Comparison of ENCODE assay signal across 1 cellular context in the genomic region with DNA sequence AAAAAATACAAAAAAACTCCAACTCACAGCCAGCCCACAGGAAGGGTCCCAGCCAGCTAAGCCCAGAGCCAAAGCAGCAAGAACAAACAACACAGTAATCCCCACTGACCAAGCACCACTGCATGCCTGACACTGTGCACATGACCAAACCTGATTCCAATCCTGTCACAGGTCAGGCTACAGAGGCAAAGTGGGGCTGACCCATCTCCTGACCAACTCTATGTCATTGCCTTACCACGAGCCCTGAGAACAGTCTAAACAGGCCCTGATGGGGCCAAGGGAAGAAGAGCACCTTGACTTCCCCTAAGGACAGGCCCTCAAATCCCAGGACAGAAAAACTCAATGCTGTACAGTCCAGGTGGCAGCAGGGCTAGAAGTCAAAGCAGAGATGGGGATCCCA.
TF ChIP-seq lines count a peak whose summit lies in the region.

No MANE protein-coding gene starts in this region.

TF ChIP-seq in GM23338, 12 proteins besides CTCF, POLR2A, EP300 and RAD21 (continued from another document):
- TF ChIP-seq, protein P1, sequence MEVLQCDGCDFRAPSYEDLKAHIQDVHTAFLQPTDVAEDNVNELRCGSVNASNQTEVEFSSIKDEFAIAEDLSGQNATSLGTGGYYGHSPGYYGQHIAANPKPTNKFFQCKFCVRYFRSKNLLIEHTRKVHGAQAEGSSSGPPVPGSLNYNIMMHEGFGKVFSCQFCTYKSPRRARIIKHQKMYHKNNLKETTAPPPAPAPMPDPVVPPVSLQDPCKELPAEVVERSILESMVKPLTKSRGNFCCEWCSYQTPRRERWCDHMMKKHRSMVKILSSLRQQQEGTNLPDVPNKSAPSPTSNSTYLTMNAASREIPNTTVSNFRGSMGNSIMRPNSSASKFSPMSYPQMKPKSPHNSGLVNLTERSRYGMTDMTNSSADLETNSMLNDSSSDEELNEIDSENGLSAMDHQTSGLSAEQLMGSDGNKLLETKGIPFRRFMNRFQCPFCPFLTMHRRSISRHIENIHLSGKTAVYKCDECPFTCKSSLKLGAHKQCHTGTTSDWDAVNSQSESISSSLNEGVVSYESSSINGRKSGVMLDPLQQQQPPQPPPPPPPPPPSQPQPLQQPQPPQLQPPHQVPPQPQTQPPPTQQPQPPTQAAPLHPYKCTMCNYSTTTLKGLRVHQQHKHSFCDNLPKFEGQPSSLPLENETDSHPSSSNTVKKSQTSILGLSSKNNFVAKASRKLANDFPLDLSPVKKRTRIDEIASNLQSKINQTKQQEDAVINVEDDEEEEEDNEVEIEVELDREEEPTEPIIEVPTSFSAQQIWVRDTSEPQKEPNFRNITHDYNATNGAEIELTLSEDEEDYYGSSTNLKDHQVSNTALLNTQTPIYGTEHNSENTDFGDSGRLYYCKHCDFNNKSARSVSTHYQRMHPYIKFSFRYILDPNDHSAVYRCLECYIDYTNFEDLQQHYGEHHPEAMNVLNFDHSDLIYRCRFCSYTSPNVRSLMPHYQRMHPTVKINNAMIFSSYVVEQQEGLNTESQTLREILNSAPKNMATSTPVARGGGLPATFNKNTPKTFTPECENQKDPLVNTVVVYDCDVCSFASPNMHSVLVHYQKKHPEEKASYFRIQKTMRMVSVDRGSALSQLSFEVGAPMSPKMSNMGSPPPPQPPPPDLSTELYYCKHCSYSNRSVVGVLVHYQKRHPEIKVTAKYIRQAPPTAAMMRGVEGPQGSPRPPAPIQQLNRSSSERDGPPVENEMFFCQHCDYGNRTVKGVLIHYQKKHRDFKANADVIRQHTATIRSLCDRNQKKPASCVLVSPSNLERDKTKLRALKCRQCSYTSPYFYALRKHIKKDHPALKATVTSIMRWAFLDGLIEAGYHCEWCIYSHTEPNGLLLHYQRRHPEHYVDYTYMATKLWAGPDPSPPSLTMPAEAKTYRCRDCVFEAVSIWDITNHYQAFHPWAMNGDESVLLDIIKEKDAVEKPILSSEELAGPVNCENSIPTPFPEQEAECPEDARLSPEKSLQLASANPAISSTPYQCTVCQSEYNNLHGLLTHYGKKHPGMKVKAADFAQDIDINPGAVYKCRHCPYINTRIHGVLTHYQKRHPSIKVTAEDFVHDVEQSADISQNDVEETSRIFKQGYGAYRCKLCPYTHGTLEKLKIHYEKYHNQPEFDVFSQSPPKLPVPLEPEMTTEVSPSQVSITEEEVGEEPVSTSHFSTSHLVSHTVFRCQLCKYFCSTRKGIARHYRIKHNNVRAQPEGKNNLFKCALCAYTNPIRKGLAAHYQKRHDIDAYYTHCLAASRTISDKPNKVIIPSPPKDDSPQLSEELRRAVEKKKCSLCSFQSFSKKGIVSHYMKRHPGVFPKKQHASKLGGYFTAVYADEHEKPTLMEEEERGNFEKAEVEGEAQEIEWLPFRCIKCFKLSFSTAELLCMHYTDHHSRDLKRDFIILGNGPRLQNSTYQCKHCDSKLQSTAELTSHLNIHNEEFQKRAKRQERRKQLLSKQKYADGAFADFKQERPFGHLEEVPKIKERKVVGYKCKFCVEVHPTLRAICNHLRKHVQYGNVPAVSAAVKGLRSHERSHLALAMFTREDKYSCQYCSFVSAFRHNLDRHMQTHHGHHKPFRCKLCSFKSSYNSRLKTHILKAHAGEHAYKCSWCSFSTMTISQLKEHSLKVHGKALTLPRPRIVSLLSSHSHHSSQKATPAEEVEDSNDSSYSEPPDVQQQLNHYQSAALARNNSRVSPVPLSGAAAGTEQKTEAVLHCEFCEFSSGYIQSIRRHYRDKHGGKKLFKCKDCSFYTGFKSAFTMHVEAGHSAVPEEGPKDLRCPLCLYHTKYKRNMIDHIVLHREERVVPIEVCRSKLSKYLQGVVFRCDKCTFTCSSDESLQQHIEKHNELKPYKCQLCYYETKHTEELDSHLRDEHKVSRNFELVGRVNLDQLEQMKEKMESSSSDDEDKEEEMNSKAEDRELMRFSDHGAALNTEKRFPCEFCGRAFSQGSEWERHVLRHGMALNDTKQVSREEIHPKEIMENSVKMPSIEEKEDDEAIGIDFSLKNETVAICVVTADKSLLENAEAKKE (CRISPR knock-in tag; IDR thresholded peaks at IDR 0.05) = no peak
- TF ChIP-seq STAT1 (IDR thresholded peaks at IDR 0.05; ENCODE audit: unreplicated experiment) = no peak
- TF ChIP-seq ZNF331 (CRISPR knock-in tag; IDR thresholded peaks at IDR 0.05; ENCODE audit: low read depth) = no peak
- TF ChIP-seq ZNF114 (CRISPR knock-in tag; IDR thresholded peaks at IDR 0.05) = no peak
- TF ChIP-seq CREB1 (CRISPR knock-in tag; IDR thresholded peaks at IDR 0.05; ENCODE audit: low read depth) = no peak
